Comparison of ENCODE assay signal across 18 cellular contexts in the genomic region with DNA sequence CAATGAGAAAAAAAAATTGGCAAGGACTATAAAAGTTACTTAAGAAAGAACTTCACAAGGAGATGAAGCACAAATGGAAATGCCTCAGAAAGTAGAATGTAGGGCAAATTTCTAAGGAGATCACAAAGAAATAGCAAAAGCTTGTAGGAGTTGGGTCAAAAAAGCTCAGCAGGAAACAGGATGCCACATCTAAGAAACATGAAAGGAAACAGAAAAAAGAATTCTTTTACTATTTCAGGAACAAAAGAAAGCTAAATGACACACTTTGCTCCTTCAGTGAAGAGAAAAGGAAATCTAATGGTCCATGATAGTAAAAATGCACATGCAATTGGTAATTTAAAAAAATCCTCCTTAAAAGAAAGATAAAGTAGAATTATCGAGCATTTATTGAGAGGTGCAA.
"Had no signal": no experiment of that assay in that cellular context is flagged by ENCODE, and none has a peak within 500 bp of the region (broad histone marks: within the 10 kb centered on the region; RNA-seq: fewer than 3 reads in every experiment).

No MANE protein-coding gene starts in this region.

- H3K4me3 Mint-ChIP-seq: activated B cell treated with CpG ODN at 0.5 μM for 24 hours; activated CD4-positive, alpha-beta memory T cell treated with anti-CD3 and anti-CD28 coated beads for 36 hours; activated naive CD8-positive, alpha-beta T cell; dendritic cell treated with granulocyte-macrophage colony-stimulating factor and Interleukin-4, amounts not matched to agents 40 ng/mL and 50 ng/mL, for 4 days; mesothelial cell of epicardium; natural killer cell treated with Interleukin-12 subunit alpha and Interleukin-12 subunit beta and Interleukin-15 and Interleukin-18, amount 100 ng/mL, for 72 hours; T-helper 2 cell treated with Interferon-gamma antibody and Interleukin-4, amounts not matched to agents 5 μg/mL and 100 μg/mL, for 36 hours had no signal

- H3K27me3 Mint-ChIP-seq: activated B cell treated with CpG ODN at 0.5 μM for 24 hours; activated CD4-positive, alpha-beta memory T cell treated with anti-CD3 and anti-CD28 coated beads for 36 hours; activated naive CD8-positive, alpha-beta T cell; dendritic cell treated with granulocyte-macrophage colony-stimulating factor and Interleukin-4, amounts not matched to agents 40 ng/mL and 50 ng/mL, for 4 days; natural killer cell treated with Interleukin-12 subunit alpha and Interleukin-12 subunit beta and Interleukin-15 and Interleukin-18, amount 100 ng/mL, for 72 hours had no signal

- H3K27me3 ChIP-seq: esophagus squamous epithelium, thyroid gland had no signal

- H3K36me3 Mint-ChIP-seq: activated CD4-positive, alpha-beta memory T cell treated with anti-CD3 and anti-CD28 coated beads for 36 hours; activated naive CD8-positive, alpha-beta T cell; mesothelial cell of epicardium; natural killer cell treated with Interleukin-12 subunit alpha and Interleukin-12 subunit beta and Interleukin-15 and Interleukin-18, amount 100 ng/mL, for 72 hours had no signal

- H3K36me3 ChIP-seq: esophagus squamous epithelium, thyroid gland had no signal

- H3K27ac Mint-ChIP-seq: activated B cell treated with CpG ODN at 0.5 μM for 24 hours; activated CD4-positive, alpha-beta memory T cell treated with anti-CD3 and anti-CD28 coated beads for 36 hours; activated naive CD8-positive, alpha-beta T cell; dendritic cell treated with granulocyte-macrophage colony-stimulating factor and Interleukin-4, amounts not matched to agents 40 ng/mL and 50 ng/mL, for 4 days; mesothelial cell of epicardium; natural killer cell treated with Interleukin-12 subunit alpha and Interleukin-12 subunit beta and Interleukin-15 and Interleukin-18, amount 100 ng/mL, for 72 hours; T-helper 2 cell treated with Interferon-gamma antibody and Interleukin-4, amounts not matched to agents 5 μg/mL and 100 μg/mL, for 36 hours had no signal

- H3K4me3 ChIP-seq: esophagus squamous epithelium, lung, thyroid gland had no signal

- H3K27ac ChIP-seq: esophagus squamous epithelium, thyroid gland had no signal

- H3K9me3 ChIP-seq: esophagus squamous epithelium, thyroid gland had no signal

- H3K4me1 Mint-ChIP-seq: activated B cell treated with CpG ODN at 0.5 μM for 24 hours, mesothelial cell of epicardium had no signal

- H3K9me3 Mint-ChIP-seq: dendritic cell treated with granulocyte-macrophage colony-stimulating factor and Interleukin-4, amounts not matched to agents 40 ng/mL and 50 ng/mL, for 4 days had no signal

- H3K4me1 ChIP-seq: esophagus squamous epithelium, thyroid gland had no signal

- DNase-seq: activated B cell treated with CpG ODN at 0.5 μM for 24 hours; activated CD4-positive, alpha-beta memory T cell treated with anti-CD3 and anti-CD28 coated beads for 36 hours; activated CD4-positive, alpha-beta T cell treated with anti-CD3 and anti-CD28 coated beads for 4 hours; effector CD8-positive, alpha-beta T cell; esophagus squamous epithelium; kidney; occipital lobe; posterior cingulate gyrus; stimulated activated CD8-positive, alpha-beta memory T cell treated with anti-CD3 and anti-CD28 coated beads, Interleukin-4, amount 100 ng/mL, for 48 hours; stimulated activated naive CD4-positive, alpha-beta T cell; thyroid gland had no signal

- ATAC-seq: left lobe of liver; natural killer cell treated with Interleukin-12 subunit alpha and Interleukin-12 subunit beta and Interleukin-15 and Interleukin-18, amount 100 ng/mL, for 72 hours had no signal
